ENCODE assay signal across 13 cellular contexts in the genomic region with DNA sequence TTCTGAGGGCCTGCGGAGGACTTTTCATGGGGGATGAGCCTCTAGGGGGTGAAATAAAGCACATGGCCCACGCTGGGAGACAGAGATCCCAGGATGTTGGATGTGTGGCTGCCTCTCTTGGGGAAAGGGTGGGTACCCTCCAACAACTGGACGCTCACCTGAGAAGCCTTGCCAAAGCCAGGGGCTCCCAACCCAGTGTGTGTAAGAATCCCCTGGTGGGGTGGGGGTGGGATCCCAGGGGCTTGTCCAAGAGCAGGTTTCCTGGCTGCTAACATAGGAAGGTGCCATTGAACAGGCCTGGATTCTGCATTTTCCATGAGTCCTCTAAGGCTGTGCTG. TPM values are rescaled to one million over a fixed set of nuclear protein-coding genes. Genes with fewer than 3 reads are reported as not detected.
A peak's percentile ranks its signal among the peaks of the same experiment; 100 is the strongest.
DNase-seq lines count a peak whose midpoint lies in the region; ATAC-seq, FAIRE-seq and TF ChIP-seq lines count a peak whose summit lies in the region.
"Had no signal": no experiment of that assay in that cellular context is flagged by ENCODE, and none has a peak within 500 bp of the region (broad histone marks: within the 10 kb centered on the region; RNA-seq: fewer than 3 reads in every experiment).

No MANE protein-coding gene starts in this region.

- intact Hi-C loops in activated CD4-positive, alpha-beta T cell treated with anti-CD3 and anti-CD28 coated beads, Interleukin-2, amount 10 ng/mL, durations not matched to agents 24 days and 14 days (cut with micrococcal nuclease), result loop anchor here (1.0 to 5.0 kb wide), 2 partner anchors 16 to 413 kb away; a partner anchor contains a TSS
- intact Hi-C loops in colonic mucosa (cut with DNase I), result no loop called here

- H3K36me3 ChIP-seq in colonic mucosa (no peaks in the 10 kb centered on the region), small intestine (ENCODE audit: control insufficient read depth in 2 of 2, insufficient read depth in 2 of 2, low read length in 2 of 2) (no peaks in the 10 kb centered on the region)

- H3K27ac ChIP-seq in colonic mucosa, result peak overlapping the region; percentile 56
- H3K27ac ChIP-seq in small intestine (ENCODE audit: low read depth in 1 of 2, low read length in 1 of 2), result peak overlapping the region in 1 of 2 donors; percentile 85
- H3K27ac ChIP-seq: A549 had no signal

- TF ChIP-seq CTCF in colonic mucosa (IDR thresholded peaks at IDR 0.05), result no peak

- H3K27me3 Mint-ChIP-seq in activated CD4-positive, alpha-beta T cell treated with anti-CD3 and anti-CD28 coated beads, Interleukin-2, amount 10 ng/mL, durations not matched to agents 24 days and 14 days, result no peaks in the 10 kb centered on the region
- H3K27me3 Mint-ChIP-seq in IgD-negative memory B cell, result peaks cover 2% of the 10 kb centered on the region

- H3K4me1 Mint-ChIP-seq in activated CD4-positive, alpha-beta T cell treated with anti-CD3 and anti-CD28 coated beads, Interleukin-2, amount 10 ng/mL, durations not matched to agents 24 days and 14 days, result peaks cover 77% of the 10 kb centered on the region
- peaks cover 42 to 67% (median 53%) of the 10 kb centered on the region in 3 donors for H3K4me1 Mint-ChIP-seq in IgD-negative memory B cell

- no peak for ATAC-seq in GM21423 (IDR thresholded peaks at IDR 0.05; ENCODE audit: unreplicated experiment)
- ATAC-seq: A549 had no signal

- H3K9me3 Mint-ChIP-seq in activated CD4-positive, alpha-beta T cell treated with anti-CD3 and anti-CD28 coated beads, Interleukin-2, amount 10 ng/mL, durations not matched to agents 24 days and 14 days, result no peaks in the 10 kb centered on the region
- H3K9me3 Mint-ChIP-seq in IgD-negative memory B cell, result peaks cover 0 to 1% (median 0%) of the 10 kb centered on the region in 3 donors

- no peak for DNase-seq in activated CD4-positive, alpha-beta T cell treated with anti-CD3 and anti-CD28 coated beads, Interleukin-2, amount 10 ng/mL, durations not matched to agents 24 days and 14 days
- no peak for DNase-seq in activated CD4-positive, alpha-beta T cell treated with anti-CD3 and anti-CD28 coated beads, Interleukin-2, amount 50 U/mL, for 1 hour
- DNase-seq in colonic mucosa (no peak), small intestine (no peak), Ammon's horn (ENCODE audit: low spot score) (no peak)
- no peak for DNase-seq in stimulated activated CD4-positive, alpha-beta T cell treated with anti-CD3 and anti-CD28 coated beads, Interleukin-4, amount 100 ng/mL, for 4 hours
- DNase-seq: NCI-H2081 treated with DMSO at 0.1 percent for 48 hours had no signal

- H3K36me3 Mint-ChIP-seq in activated CD4-positive, alpha-beta T cell treated with anti-CD3 and anti-CD28 coated beads, Interleukin-2, amount 10 ng/mL, durations not matched to agents 24 days and 14 days (ENCODE audit: low read depth), result peaks cover 38% of the 10 kb centered on the region
- H3K36me3 Mint-ChIP-seq in IgD-negative memory B cell, result peaks cover 1% of the 10 kb centered on the region

- no peak for FAIRE-seq in small intestine (lab: Jason Lieb, UNC)
- FAIRE-seq: A549 had no signal

- H3K9me3 ChIP-seq in colonic mucosa (no peaks in the 10 kb centered on the region), small intestine (ENCODE audit: control insufficient read depth, low read depth) (no peaks in the 10 kb centered on the region)
- H3K9me3 ChIP-seq: A549 had no signal

- peak overlapping the region; percentile 94 for H3K4me3 Mint-ChIP-seq in activated CD4-positive, alpha-beta T cell treated with anti-CD3 and anti-CD28 coated beads, Interleukin-2, amount 10 ng/mL, durations not matched to agents 24 days and 14 days
- H3K4me3 Mint-ChIP-seq in IgD-negative memory B cell, result peak overlapping the region; percentile 91 to 96 (median 94)

- H3K4me3 ChIP-seq in colonic mucosa (peak overlapping the region; percentile 28), small intestine (ENCODE audit: low read depth in 1 of 2, low read length in 2 of 2) (peak overlapping the region; percentile 49 to 52)
- H3K4me3 ChIP-seq: A549 had no signal

- H3K27me3 ChIP-seq in colonic mucosa (no peaks in the 10 kb centered on the region), small intestine (ENCODE audit: control insufficient read depth in 2 of 2, insufficient read depth in 2 of 2, low read length in 2 of 2) (no peaks in the 10 kb centered on the region)

- H3K27ac Mint-ChIP-seq in activated CD4-positive, alpha-beta T cell treated with anti-CD3 and anti-CD28 coated beads, Interleukin-2, amount 10 ng/mL, durations not matched to agents 24 days and 14 days, result peak overlapping the region; percentile 91
- peak overlapping the region; percentile 97 to 99 (median 98) for H3K27ac Mint-ChIP-seq in IgD-negative memory B cell

- H3K4me1 ChIP-seq in colonic mucosa (no peaks in the 10 kb centered on the region), small intestine (ENCODE audit: control insufficient read depth in 2 of 2, insufficient read depth in 1 of 2, low read depth in 1 of 2, low read length in 1 of 2) (no peaks in the 10 kb centered on the region)
- H3K4me1 ChIP-seq: A549 had no signal

- 69 to 86% (median 84%) methylated on average over 3 of the region's 3 CpGs for WGBS in small intestine, 3 donors

- H3K9ac ChIP-seq in colonic mucosa (ENCODE audit: low read depth in 2 of 2, low read length in 2 of 2), result peak overlapping the region in 1 of 2 donors; percentile 43

RNA-seq across cellular contexts. Expression of a gene that starts 0.6 kb away (rescaled TPM):
- 33.3 and 34.9 TPM in 2 replicates for total RNA-seq in activated CD4-positive, alpha-beta T cell treated with anti-CD3 and anti-CD28 coated beads, Interleukin-2, amount 10 ng/mL, durations not matched to agents 24 days and 14 days
- 44.6 TPM for polyA plus RNA-seq in IgD-negative memory B cell
- total RNA-seq in colonic mucosa, result 1 to 10 TPM in 1 of 2 donors, under 1 TPM in 1; 0.86 to 1.6 TPM
- polyA plus RNA-seq in small intestine, result 1 to 10 TPM in 2 of 3 donors, under 1 TPM in 1; 0.22 to 3.0 (median 1.0) TPM
- total RNA-seq: cerebellum, kidney epithelial cell, osteocyte had no signal
- polyA plus RNA-seq: A549 had no signal

RNA-seq across cellular contexts. Expression of a gene that starts 12.9 kb away (rescaled TPM):
- total RNA-seq in activated CD4-positive, alpha-beta T cell treated with anti-CD3 and anti-CD28 coated beads, Interleukin-2, amount 10 ng/mL, durations not matched to agents 24 days and 14 days, result 8.3 and 9.3 TPM in 2 replicates
- polyA plus RNA-seq in IgD-negative memory B cell, result 0.86 TPM
- total RNA-seq in colonic mucosa, result 1 to 10 TPM in 1 of 2 donors, under 1 TPM in 1; 0.79 to 1.2 TPM
- under 1 TPM in 2 of 3 donors, not detected in 1; 0.54 to 0.58 TPM for polyA plus RNA-seq in small intestine
- total RNA-seq: osteocyte had no signal
- polyA plus RNA-seq: A549 had no signal

Comparison
In these comparisons a context has a peak if more than half of its experiments do, and no peak if none do; other contexts are left out.
1. RNA of a gene that starts 0.6 kb away (total RNA-seq): 33.3 to 34.9 TPM in activated CD4-positive, alpha-beta T cell treated with anti-CD3 and anti-CD28 coated beads, Interleukin-2, amount 10 ng/mL, durations not matched to agents 24 days and 14 days; 0.86 to 1.6 TPM in colonic mucosa; every median in the first group is over 10 times any median in the second.